26 cellular contexts compared by ENCODE assay signal in the genomic region with DNA sequence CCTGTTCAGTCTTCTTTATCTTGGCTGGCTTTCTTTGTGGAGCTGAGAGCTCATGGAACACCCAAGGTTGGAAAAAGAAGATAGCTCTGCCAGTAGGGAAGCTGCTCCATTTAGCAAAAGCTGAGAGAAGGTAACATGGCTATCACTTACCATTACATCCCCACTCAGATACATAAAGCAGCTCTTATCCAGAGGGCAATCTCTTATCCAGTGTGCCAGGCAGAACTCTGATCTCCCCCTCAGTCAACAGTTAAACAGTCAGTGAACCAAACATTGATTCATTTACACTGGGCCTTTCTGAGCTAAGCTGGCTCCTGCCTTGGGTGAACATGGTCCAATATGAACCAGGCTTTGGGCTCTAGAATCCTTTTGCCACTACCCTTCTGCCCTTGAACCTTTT.
"Had no signal": no experiment of that assay in that cellular context is flagged by ENCODE, and none has a peak within 500 bp of the region (broad histone marks: within the 10 kb centered on the region; RNA-seq: fewer than 3 reads in every experiment).

No MANE protein-coding gene starts in this region.

- H3K4me1 ChIP-seq: esophagus squamous epithelium, gastrocnemius medialis, heart right ventricle, left lung had no signal

- H3K9me3 ChIP-seq: esophagus squamous epithelium, gastrocnemius medialis, heart right ventricle, left lung had no signal

- H3K27me3 ChIP-seq: esophagus squamous epithelium, gastrocnemius medialis, heart right ventricle, left lung had no signal

- ATAC-seq: effector memory CD8-positive, alpha-beta T cell; esophagus mucosa; gastrocnemius medialis; heart right ventricle; left cardiac atrium; left lung; left ventricle myocardium superior; naive thymus-derived CD4-positive, alpha-beta T cell; natural killer cell had no signal

- H3K27ac ChIP-seq: epithelial cell of prostate, esophagus squamous epithelium, gastrocnemius medialis, heart right ventricle, left lung had no signal

- FAIRE-seq: endometrium, islet of Langerhans, keratinocyte had no signal

- H3K4me3 ChIP-seq: esophagus squamous epithelium, gastrocnemius medialis, heart right ventricle, left lung, lung had no signal

- DNase-seq: cortex of kidney; effector CD8-positive, alpha-beta T cell; effector memory CD8-positive, alpha-beta T cell; endodermal cell; esophagus squamous epithelium; foreskin fibroblast; foreskin melanocyte; gastrocnemius medialis; glutamatergic neuron; head of caudate nucleus; heart right ventricle; hippocampal formation; left cardiac atrium; left lung; left ventricle myocardium superior; mammary epithelial cell; mesendoderm; midbrain; naive thymus-derived CD4-positive, alpha-beta T cell; natural killer cell had no signal

- H3K36me3 ChIP-seq: esophagus squamous epithelium, gastrocnemius medialis, heart right ventricle, left lung had no signal
